ENCODE assay signal across 7 cellular contexts in the genomic region with DNA sequence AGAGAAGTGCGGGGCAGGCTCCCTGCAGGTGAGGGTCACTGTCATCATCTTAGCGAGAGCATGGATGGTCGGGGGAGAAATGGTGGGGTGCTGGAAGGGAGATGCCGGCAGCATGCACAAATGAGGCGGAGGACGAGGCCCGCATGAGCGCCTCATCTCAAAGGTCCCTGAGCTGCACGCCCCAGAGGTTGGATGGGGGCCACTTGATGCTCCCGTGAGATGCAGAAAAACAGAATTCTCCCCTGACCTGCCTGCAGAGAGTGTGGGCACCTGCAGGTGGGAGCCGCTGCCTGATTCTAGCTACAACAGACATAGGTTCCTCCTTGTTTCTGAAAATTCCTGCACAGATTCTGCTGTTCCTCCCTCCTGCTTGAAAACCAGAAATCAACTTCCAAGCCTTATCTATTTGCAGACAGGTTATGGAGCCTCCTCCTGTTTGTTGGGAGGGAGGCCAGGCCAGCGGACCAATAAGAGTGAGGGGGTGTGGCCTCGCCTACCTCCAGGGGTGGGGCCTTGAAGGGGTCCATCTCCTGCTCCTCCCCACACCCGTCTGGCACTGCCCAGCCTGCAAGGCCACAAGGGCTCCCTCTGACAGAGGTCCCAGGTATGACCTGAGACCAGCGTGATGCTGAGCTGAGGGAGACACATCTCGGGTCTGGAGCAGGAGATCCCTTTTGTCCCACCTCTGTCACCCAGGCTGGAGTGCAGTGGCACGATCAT.
DNase-seq lines count a peak whose midpoint lies in the region; ATAC-seq and TF ChIP-seq lines count a peak whose summit lies in the region.

No MANE protein-coding gene starts in this region.

- ATAC-seq in HG03342 (IDR thresholded peaks at IDR 0.05; ENCODE audit: unreplicated experiment) (peak; percentile 50), T-helper 17 cell (peak; percentile 53), GM18861 (IDR thresholded peaks at IDR 0.05; ENCODE audit: unreplicated experiment) (no peak)

- peaks cover 11% of the 10 kb centered on the region for H3K4me1 Mint-ChIP-seq in T-helper 17 cell

- no peaks in the 10 kb centered on the region for H3K9me3 ChIP-seq in T-helper 17 cell (ENCODE audit: control insufficient read depth, low read length, poor library complexity, severe bottlenecking)

- no peak overlapping the region for H3K4me3 Mint-ChIP-seq in T-helper 17 cell

- peaks cover 3% of the 10 kb centered on the region for H3K36me3 Mint-ChIP-seq in T-helper 17 cell (ENCODE audit: low read depth)

- peak; percentile 57 for DNase-seq in Daoy (ENCODE audit: low read depth)
- DNase-seq in T-helper 17 cell = no peak
- DNase-seq in left kidney (ENCODE audit: low read depth, low spot score) = peak; percentile 80
- no peak for DNase-seq in Ammon's horn (ENCODE audit: low spot score)

- TF ChIP-seq POLR2A in GM19099 (IDR thresholded peaks at IDR 0.05; ENCODE audit: extremely low read depth, insufficient read length, low read depth) = peak; percentile 20

- H3K27me3 Mint-ChIP-seq in T-helper 17 cell = no peaks in the 10 kb centered on the region

- peak overlapping the region; percentile 87 for H3K27ac Mint-ChIP-seq in T-helper 17 cell

Comparison
In these comparisons a context has a peak if more than half of its experiments do, and no peak if none do; other contexts are left out.
1. DNase-seq: peak in Daoy (single experiment) and left kidney (single experiment); none in T-helper 17 cell (0 of 3) and Ammon's horn (single experiment).